Comparison of ENCODE assay signal across 1 cellular context in genomic region chr7:101243786-101244384, GRCh38.
TF ChIP-seq lines count a peak whose summit lies in the region.

No MANE protein-coding gene starts in this region.

TF ChIP-seq in liver, 16 proteins besides CTCF, POLR2A, EP300 and RAD21 (continued from another document):
- TF ChIP-seq, protein P1, sequence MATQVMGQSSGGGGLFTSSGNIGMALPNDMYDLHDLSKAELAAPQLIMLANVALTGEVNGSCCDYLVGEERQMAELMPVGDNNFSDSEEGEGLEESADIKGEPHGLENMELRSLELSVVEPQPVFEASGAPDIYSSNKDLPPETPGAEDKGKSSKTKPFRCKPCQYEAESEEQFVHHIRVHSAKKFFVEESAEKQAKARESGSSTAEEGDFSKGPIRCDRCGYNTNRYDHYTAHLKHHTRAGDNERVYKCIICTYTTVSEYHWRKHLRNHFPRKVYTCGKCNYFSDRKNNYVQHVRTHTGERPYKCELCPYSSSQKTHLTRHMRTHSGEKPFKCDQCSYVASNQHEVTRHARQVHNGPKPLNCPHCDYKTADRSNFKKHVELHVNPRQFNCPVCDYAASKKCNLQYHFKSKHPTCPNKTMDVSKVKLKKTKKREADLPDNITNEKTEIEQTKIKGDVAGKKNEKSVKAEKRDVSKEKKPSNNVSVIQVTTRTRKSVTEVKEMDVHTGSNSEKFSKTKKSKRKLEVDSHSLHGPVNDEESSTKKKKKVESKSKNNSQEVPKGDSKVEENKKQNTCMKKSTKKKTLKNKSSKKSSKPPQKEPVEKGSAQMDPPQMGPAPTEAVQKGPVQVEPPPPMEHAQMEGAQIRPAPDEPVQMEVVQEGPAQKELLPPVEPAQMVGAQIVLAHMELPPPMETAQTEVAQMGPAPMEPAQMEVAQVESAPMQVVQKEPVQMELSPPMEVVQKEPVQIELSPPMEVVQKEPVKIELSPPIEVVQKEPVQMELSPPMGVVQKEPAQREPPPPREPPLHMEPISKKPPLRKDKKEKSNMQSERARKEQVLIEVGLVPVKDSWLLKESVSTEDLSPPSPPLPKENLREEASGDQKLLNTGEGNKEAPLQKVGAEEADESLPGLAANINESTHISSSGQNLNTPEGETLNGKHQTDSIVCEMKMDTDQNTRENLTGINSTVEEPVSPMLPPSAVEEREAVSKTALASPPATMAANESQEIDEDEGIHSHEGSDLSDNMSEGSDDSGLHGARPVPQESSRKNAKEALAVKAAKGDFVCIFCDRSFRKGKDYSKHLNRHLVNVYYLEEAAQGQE (IDR thresholded peaks at IDR 0.05): no peak
- TF ChIP-seq, protein P2, sequence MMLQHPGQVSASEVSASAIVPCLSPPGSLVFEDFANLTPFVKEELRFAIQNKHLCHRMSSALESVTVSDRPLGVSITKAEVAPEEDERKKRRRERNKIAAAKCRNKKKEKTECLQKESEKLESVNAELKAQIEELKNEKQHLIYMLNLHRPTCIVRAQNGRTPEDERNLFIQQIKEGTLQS (IDR thresholded peaks at IDR 0.05): no peak
